ENCODE assay signal across 34 cellular contexts in the genomic region with DNA sequence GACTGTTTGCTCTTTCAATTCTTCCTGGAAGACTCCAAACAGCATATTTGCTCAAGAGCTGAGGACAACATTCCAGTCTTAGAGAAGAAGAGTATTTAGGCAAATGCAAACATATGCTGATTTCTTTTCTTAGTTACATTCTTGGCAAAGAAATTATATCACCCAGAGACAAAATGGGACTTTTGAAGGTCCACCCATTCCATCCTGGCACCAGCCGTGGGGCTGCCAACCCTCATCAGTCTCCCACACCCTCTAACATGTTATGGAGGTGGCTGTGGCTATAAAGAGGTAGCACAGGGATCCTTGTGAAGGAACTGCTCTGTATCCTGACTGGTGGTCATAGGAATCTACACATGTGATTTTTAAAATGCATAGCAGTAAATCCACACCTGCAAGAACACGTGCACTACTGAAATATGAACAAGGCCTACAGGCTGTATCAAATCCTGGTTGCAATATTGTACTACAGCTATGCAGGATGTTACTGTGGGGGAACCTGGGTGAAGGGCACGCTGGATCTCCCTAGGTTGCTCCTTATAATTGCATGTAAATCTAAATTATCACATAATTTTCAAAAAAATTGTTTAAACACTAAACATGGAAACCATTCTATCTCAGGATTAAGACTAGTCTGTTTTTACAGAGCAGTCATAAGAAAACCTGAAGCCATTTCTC.
"Had no signal": no experiment of that assay in that cellular context is flagged by ENCODE, and none has a peak within 500 bp of the region (broad histone marks: within the 10 kb centered on the region; RNA-seq: fewer than 3 reads in every experiment).

No MANE protein-coding gene starts in this region.

- H3K4me3 Mint-ChIP-seq: activated B cell treated with CpG ODN at 0.5 μM for 24 hours; activated CD4-positive, alpha-beta memory T cell treated with anti-CD3 and anti-CD28 coated beads, Interleukin-2, amount 10 ng/mL, durations not matched to agents 7 days and 5 days; activated CD8-positive, alpha-beta memory T cell treated with anti-CD3 and anti-CD28 coated beads, Interleukin-2, amount 10 ng/mL, durations not matched to agents 7 days and 5 days; activated naive CD4-positive, alpha-beta T cell treated with anti-CD3 and anti-CD28 coated beads, Interleukin-2, amount 50 U/mL, for 24 hours; activated naive CD8-positive, alpha-beta T cell treated with anti-CD3 and anti-CD28 coated beads, Interleukin-2, amount 10 ng/mL, durations not matched to agents 7 days and 5 days had no signal

- DNase-seq: activated B cell treated with CpG ODN at 0.5 μM for 24 hours; activated CD4-positive, alpha-beta memory T cell treated with anti-CD3 and anti-CD28 coated beads, Interleukin-2, amount 10 ng/mL, durations not matched to agents 7 days and 5 days; activated CD4-positive, alpha-beta T cell treated with anti-CD3 and anti-CD28 coated beads for 48 hours; activated CD4-positive, CD25-positive, alpha-beta regulatory T cell treated with anti-CD3 and anti-CD28 coated beads, Interleukin-2, amount 50 U/mL, for 72 hours; activated CD8-positive, alpha-beta memory T cell treated with anti-CD3 and anti-CD28 coated beads for 24 hours; activated CD8-positive, alpha-beta memory T cell treated with anti-CD3 and anti-CD28 coated beads, Interleukin-2, amount 10 ng/mL, durations not matched to agents 7 days and 5 days; activated CD8-positive, alpha-beta memory T cell treated with anti-CD3 and anti-CD28 coated beads, Interleukin-2, amount 50 U/mL, for 48 hours; activated gamma-delta T cell; activated naive CD4-positive, alpha-beta T cell treated with Interleukin-2 at 50 U/mL for 16 hours; activated T-cell treated with anti-CD3 and anti-CD28 coated beads, Interleukin-2, amount 50 U/mL, for 48 hours; MM.1S; MV-4-11; NCI-H1092; NCI-H1417; NCI-H146; NCI-H187; NCI-H2029 treated with DMSO at 0.1 percent for 48 hours; NCI-H2107; NCI-H2171; NCI-H510A; NCI-H526; NCI-H748 treated with DMSO at 0.1 percent for 48 hours; NK-92 treated with Interleukin-12 subunit alpha and Interleukin-12 subunit beta, amount 100 ng/mL, for 24 hours; PC-9; Right ventricle myocardium superior; SW 1271; T-helper 1 cell; T-helper 2 cell; T1000 had no signal

- H3K4me3 ChIP-seq: ascending aorta, cardiac muscle cell, PC-9 had no signal

- H3K27me3 Mint-ChIP-seq: activated naive CD4-positive, alpha-beta T cell treated with anti-CD3 and anti-CD28 coated beads, Interleukin-2, amount 50 U/mL, for 24 hours; activated naive CD8-positive, alpha-beta T cell treated with anti-CD3 and anti-CD28 coated beads, Interleukin-2, amount 10 ng/mL, durations not matched to agents 7 days and 5 days had no signal

- H3K36me3 ChIP-seq: ascending aorta, cardiac muscle cell had no signal

- H3K27ac ChIP-seq: ascending aorta, cardiac muscle cell, KMS-11, PC-9 had no signal

- ATAC-seq: activated CD8-positive, alpha-beta memory T cell treated with anti-CD3 and anti-CD28 coated beads, Interleukin-2, amount 10 ng/mL, durations not matched to agents 7 days and 5 days had no signal

- H3K4me1 ChIP-seq: ascending aorta had no signal

- H3K9me3 Mint-ChIP-seq: activated B cell treated with CpG ODN at 0.5 μM for 24 hours; activated CD4-positive, alpha-beta memory T cell treated with anti-CD3 and anti-CD28 coated beads, Interleukin-2, amount 10 ng/mL, durations not matched to agents 7 days and 5 days; activated naive CD4-positive, alpha-beta T cell treated with anti-CD3 and anti-CD28 coated beads, Interleukin-2, amount 50 U/mL, for 24 hours; activated naive CD8-positive, alpha-beta T cell treated with anti-CD3 and anti-CD28 coated beads, Interleukin-2, amount 10 ng/mL, durations not matched to agents 7 days and 5 days had no signal

- H3K36me3 Mint-ChIP-seq: activated CD8-positive, alpha-beta memory T cell treated with anti-CD3 and anti-CD28 coated beads, Interleukin-2, amount 10 ng/mL, durations not matched to agents 7 days and 5 days; activated naive CD4-positive, alpha-beta T cell treated with anti-CD3 and anti-CD28 coated beads, Interleukin-2, amount 50 U/mL, for 24 hours; activated naive CD8-positive, alpha-beta T cell treated with anti-CD3 and anti-CD28 coated beads, Interleukin-2, amount 10 ng/mL, durations not matched to agents 7 days and 5 days had no signal

- H3K4me1 Mint-ChIP-seq: activated B cell treated with CpG ODN at 0.5 μM for 24 hours; activated CD4-positive, alpha-beta memory T cell treated with anti-CD3 and anti-CD28 coated beads, Interleukin-2, amount 10 ng/mL, durations not matched to agents 7 days and 5 days; activated CD8-positive, alpha-beta memory T cell treated with anti-CD3 and anti-CD28 coated beads, Interleukin-2, amount 10 ng/mL, durations not matched to agents 7 days and 5 days; activated naive CD4-positive, alpha-beta T cell treated with anti-CD3 and anti-CD28 coated beads, Interleukin-2, amount 50 U/mL, for 24 hours; activated naive CD8-positive, alpha-beta T cell treated with anti-CD3 and anti-CD28 coated beads, Interleukin-2, amount 10 ng/mL, durations not matched to agents 7 days and 5 days had no signal

- H3K27ac Mint-ChIP-seq: activated B cell treated with CpG ODN at 0.5 μM for 24 hours; activated CD4-positive, alpha-beta memory T cell treated with anti-CD3 and anti-CD28 coated beads, Interleukin-2, amount 10 ng/mL, durations not matched to agents 7 days and 5 days; activated CD8-positive, alpha-beta memory T cell treated with anti-CD3 and anti-CD28 coated beads, Interleukin-2, amount 10 ng/mL, durations not matched to agents 7 days and 5 days; activated naive CD4-positive, alpha-beta T cell treated with anti-CD3 and anti-CD28 coated beads, Interleukin-2, amount 50 U/mL, for 24 hours; activated naive CD8-positive, alpha-beta T cell treated with anti-CD3 and anti-CD28 coated beads, Interleukin-2, amount 10 ng/mL, durations not matched to agents 7 days and 5 days had no signal

- H3K27me3 ChIP-seq: ascending aorta had no signal

- H3K9me3 ChIP-seq: ascending aorta had no signal
